ENCODE assay signal across 8 cellular contexts in genomic region chr10:73886085-73886529, GRCh38. TPM values are rescaled to one million over a fixed set of nuclear protein-coding genes. Genes with fewer than 3 reads are reported as not detected.
DNase-seq lines count a peak whose midpoint lies in the region; ATAC-seq and TF ChIP-seq lines count a peak whose summit lies in the region.

No MANE protein-coding gene starts in this region.

- POLR2A ChIA-PET in PC-3 (lab: Charles Lee; ENCODE audit: unreplicated experiment) = interaction anchor here (0.5 to 4.2 kb wide), 9 partner anchors 22 to 193 kb away, joined by 3 to 182 read pairs (median 4); partner anchors contain the start of gene PLAU

- no peak overlapping the region for H3K27ac Mint-ChIP-seq in activated T-helper 1 cell treated with anti-CD3 and anti-CD28 coated beads, Interleukin-12 subunit alpha, Interleukin-12 subunit beta, Interleukin-2, Interleukin-4 antibody, amounts not matched to agents 30 ng/mL and 10 ng/mL and 1 ng/mL, durations not matched to agents 14 hours and 24 hours and 36 hours

- H3K27me3 ChIP-seq in ACC112 (ENCODE audit: insufficient read depth, low read length) (no peaks in the 10 kb centered on the region), PC-3 (ENCODE audit: low read length) (no peaks in the 10 kb centered on the region), neuronal stem cell (ENCODE audit: control insufficient read depth in 3 of 3, insufficient read depth in 3 of 3, low read depth in 1 of 3, low read length in 3 of 3) (peaks cover 0 to 8% (median 0%) of the 10 kb centered on the region in 3 experiments)

- H3K27ac ChIP-seq in ACC112 (ENCODE audit: low read depth, low read length) (peak overlapping the region; percentile 95), PC-3 (ENCODE audit: low read length) (peak overlapping the region; percentile 82), neuronal stem cell (replicated peaks; ENCODE audit: low read length) (no peak overlapping the region)

- H2AK5ac ChIP-seq in neuronal stem cell (ENCODE audit: low read depth, low read length) = no peak overlapping the region

- no peak overlapping the region for H2BK15ac ChIP-seq in neuronal stem cell (ENCODE audit: low read length)

- H3K14ac ChIP-seq in neuronal stem cell (ENCODE audit: low read length) = no peak overlapping the region

- H3K4me3 ChIP-seq in ACC112 (ENCODE audit: low read depth, low read length) = no peak overlapping the region
- H3K4me3 ChIP-seq in PC-3 (ENCODE audit: low read length) = no peak overlapping the region
- H3K4me3 ChIP-seq in neuronal stem cell (ENCODE audit: low read length in 2 of 2) = no peak overlapping the region

- H3F3A ChIP-seq in PC-3 (ENCODE audit: low read length, unreplicated experiment) = peaks cover 28% of the 10 kb centered on the region

- CTCF ChIA-PET in PC-3 (lab: Charles Lee) = interaction anchor here (0.5 to 4.4 kb wide), 33 partner anchors 8 to 290 kb away, joined by 3 to 317 read pairs (median 6); partner anchors contain the start of genes PLAU and VCL

- H3K9ac ChIP-seq in PC-3 (ENCODE audit: low read length) (peak overlapping the region; percentile 77), neuronal stem cell (ENCODE audit: low read depth, low read length, poor library complexity) (no peak overlapping the region)

- peak overlapping the region; percentile 33 for H2AFZ ChIP-seq in ACC112 (ENCODE audit: low read length, unreplicated experiment)
- peak overlapping the region; percentile 9; the same call in 1 of the 2 replicates for H2AFZ ChIP-seq in PC-3 (ENCODE audit: low read length)
- peak overlapping the region; percentile 21 for H2AFZ ChIP-seq in neuronal stem cell (ENCODE audit: low read length)

- no peaks in the 10 kb centered on the region for H3K9me3 Mint-ChIP-seq in activated T-helper 1 cell treated with anti-CD3 and anti-CD28 coated beads, Interleukin-12 subunit alpha, Interleukin-12 subunit beta, Interleukin-2, Interleukin-4 antibody, amounts not matched to agents 30 ng/mL and 10 ng/mL and 1 ng/mL, durations not matched to agents 14 hours and 24 hours and 36 hours

- no peak overlapping the region for H4K8ac ChIP-seq in neuronal stem cell (ENCODE audit: low read depth, low read length)

- H3K79me1 ChIP-seq in neuronal stem cell (ENCODE audit: low read depth, low read length) = no peaks in the 10 kb centered on the region

- H3K27me3 Mint-ChIP-seq in activated T-helper 1 cell treated with anti-CD3 and anti-CD28 coated beads, Interleukin-12 subunit alpha, Interleukin-12 subunit beta, Interleukin-2, Interleukin-4 antibody, amounts not matched to agents 30 ng/mL and 10 ng/mL and 1 ng/mL, durations not matched to agents 14 hours and 24 hours and 36 hours (ENCODE audit: insufficient read depth) = peaks cover 7% of the 10 kb centered on the region

- peak; percentile 81 for TF ChIP-seq CTCF in GM13976 (IDR thresholded peaks at IDR 0.05; ENCODE audit: borderline replicate concordance, control extremely low read depth, extremely low read depth, insufficient read depth, missing control alignments)
- no peak for TF ChIP-seq CTCF in PC-3 (conservative IDR thresholded peaks at IDR 0.05; ENCODE audit: low read depth, low read length)

- H3K4me1 ChIP-seq in ACC112 (ENCODE audit: control insufficient read depth, insufficient read depth, low read length, unreplicated experiment) (peaks cover 34% of the 10 kb centered on the region), PC-3 (ENCODE audit: insufficient read depth, low read length) (peaks cover 57% of the 10 kb centered on the region), neuronal stem cell (ENCODE audit: control insufficient read depth in 2 of 2, insufficient read depth in 1 of 2, low read depth in 1 of 2, low read length in 2 of 2) (peaks cover 4 to 9% of the 10 kb centered on the region in 2 donors)

- H2BK120ac ChIP-seq in neuronal stem cell (ENCODE audit: low read depth, low read length) = no peak overlapping the region

- H3K4me3 Mint-ChIP-seq in activated T-helper 1 cell treated with anti-CD3 and anti-CD28 coated beads, Interleukin-12 subunit alpha, Interleukin-12 subunit beta, Interleukin-2, Interleukin-4 antibody, amounts not matched to agents 30 ng/mL and 10 ng/mL and 1 ng/mL, durations not matched to agents 14 hours and 24 hours and 36 hours = no peak overlapping the region

- H4K91ac ChIP-seq in neuronal stem cell (ENCODE audit: low read depth, low read length, poor library complexity) = no peak overlapping the region

- intact Hi-C loops in PC-3 (cut with micrococcal nuclease) = loop anchor here (1.0 to 5.0 kb wide), 8 partner anchors 55 to 346 kb away; no protein-coding TSS in a partner anchor
- intact Hi-C loops in activated T-helper 1 cell treated with anti-CD3 and anti-CD28 coated beads, Interleukin-12 subunit alpha, Interleukin-12 subunit beta, Interleukin-2, Interleukin-4 antibody, amounts not matched to agents 30 ng/mL and 10 ng/mL and 1 ng/mL, durations not matched to agents 14 hours and 24 hours and 36 hours (cut with micrococcal nuclease) = loop anchor here (1.0 to 2.0 kb wide), 7 partner anchors 23 to 348 kb away; no protein-coding TSS in a partner anchor

- H3K4ac ChIP-seq in neuronal stem cell (ENCODE audit: low read length) = no peak overlapping the region

- H3K9me2 ChIP-seq in PC-3 (replicated peaks; ENCODE audit: low read length) = no peaks in the 10 kb centered on the region

- in situ Hi-C loops in GM13976 (cut with MboI; ENCODE audit: low sequenced_read_pairs, unreplicated experiment) = loop anchor here (25.0 kb wide), 1 partner anchor 201 kb away; no protein-coding TSS in a partner anchor

- H2BK5ac ChIP-seq in neuronal stem cell (ENCODE audit: low read length) = no peak overlapping the region

- no CpG with 5 or more reads among the region's 5 CpGs for WGBS in neuronal stem cell (ENCODE audit: extremely low coverage in 2 of 2, insufficient read length in 2 of 2, insufficient replicate concordance in 1 of 2), 2 donors

- no peak overlapping the region for H3K23ac ChIP-seq in neuronal stem cell (ENCODE audit: low read depth, low read length, poor library complexity)

- no peak overlapping the region for H2BK12ac ChIP-seq in neuronal stem cell (ENCODE audit: low read length)

- no peak overlapping the region for H3K18ac ChIP-seq in neuronal stem cell (ENCODE audit: low read length)

- DNase-seq in GM13976 (ENCODE audit: low spot score) (peak; percentile 83), PC-3 (peak; percentile 100), fibroblast of peridontal ligament (ENCODE audit: extremely low read depth) (peak; percentile 89), neuronal stem cell (ENCODE audit: low spot score) (peak; percentile 62), superior temporal gyrus (ENCODE audit: extremely low spot score) (peak; percentile 82)
- DNase-seq in activated T-helper 1 cell treated with anti-CD3 and anti-CD28 coated beads, Interleukin-12 subunit alpha, Interleukin-12 subunit beta, Interleukin-2, Interleukin-4 antibody, amounts not matched to agents 30 ng/mL and 10 ng/mL and 1 ng/mL, durations not matched to agents 14 hours and 24 hours and 36 hours (ENCODE audit: low spot score) = peak; percentile 49

- H3K4me1 Mint-ChIP-seq in activated T-helper 1 cell treated with anti-CD3 and anti-CD28 coated beads, Interleukin-12 subunit alpha, Interleukin-12 subunit beta, Interleukin-2, Interleukin-4 antibody, amounts not matched to agents 30 ng/mL and 10 ng/mL and 1 ng/mL, durations not matched to agents 14 hours and 24 hours and 36 hours (ENCODE audit: low read depth) = peaks cover 28% of the 10 kb centered on the region

- H3K36me3 ChIP-seq in ACC112 (ENCODE audit: insufficient read depth, low read length) (no peaks in the 10 kb centered on the region), PC-3 (ENCODE audit: low read depth, low read length) (no peaks in the 10 kb centered on the region), neuronal stem cell (replicated peaks in 1 of 2; ENCODE audit: control insufficient read depth in 2 of 2, insufficient read depth in 2 of 2, low read length in 2 of 2) (no peaks in the 10 kb centered on the region)

- H3K36me3 Mint-ChIP-seq in activated T-helper 1 cell treated with anti-CD3 and anti-CD28 coated beads, Interleukin-12 subunit alpha, Interleukin-12 subunit beta, Interleukin-2, Interleukin-4 antibody, amounts not matched to agents 30 ng/mL and 10 ng/mL and 1 ng/mL, durations not matched to agents 14 hours and 24 hours and 36 hours (ENCODE audit: low read depth) = no peaks in the 10 kb centered on the region

- H3K4me2 ChIP-seq in PC-3 (ENCODE audit: low read length) (peak overlapping the region; percentile 76), neuronal stem cell (ENCODE audit: insufficient read depth, low read length, poor library complexity, severe bottlenecking) (no peak overlapping the region)

- H4K20me1 ChIP-seq in PC-3 (ENCODE audit: low read length) = no peaks in the 10 kb centered on the region

- H3K79me2 ChIP-seq in ACC112 (ENCODE audit: control insufficient read depth, insufficient read depth, low read length, unreplicated experiment) = no peaks in the 10 kb centered on the region
- no peaks in the 10 kb centered on the region for H3K79me2 ChIP-seq in PC-3 (ENCODE audit: low read length)

- no TSS peak for BruUV-seq in PC-3 (replicated peaks; lab: Mats Ljungman, UMichigan)

- ATAC-seq in HG03442 (IDR thresholded peaks at IDR 0.05; ENCODE audit: unreplicated experiment) (peak; percentile 61), PC-3 (peak; percentile 49)

- no peaks in the 10 kb centered on the region for H3K9me3 ChIP-seq in PC-3 (ENCODE audit: low read length)
- no peaks in the 10 kb centered on the region for H3K9me3 ChIP-seq in neuronal stem cell (replicated peaks in 1 of 2; ENCODE audit: control insufficient read depth in 2 of 2, insufficient read depth in 1 of 2, low read depth in 1 of 2, low read length in 2 of 2)

RNA-seq across cellular contexts. Expression of gene CAMK2G, which starts 11.8 kb away (rescaled TPM):
- 170 and 179 TPM in 2 replicates for total RNA-seq in PC-3 (2014; rRNA removed)
- 15.9 and 18.7 TPM in 2 replicates for total RNA-seq in activated T-helper 1 cell treated with anti-CD3 and anti-CD28 coated beads, Interleukin-12 subunit alpha, Interleukin-12 subunit beta, Interleukin-2, Interleukin-4 antibody, amounts not matched to agents 30 ng/mL and 10 ng/mL and 1 ng/mL, durations not matched to agents 14 hours and 24 hours and 36 hours
- polyA plus RNA-seq in neuronal stem cell (2013, experiment 1 of 2) = 30.5 TPM
- 31.7 TPM for polyA plus RNA-seq in neuronal stem cell (2013, experiment 2 of 2)

RNA-seq across cellular contexts. Expression of gene PLAU, which starts 24.8 kb away (rescaled TPM):
- 1,570 and 1,582 TPM in 2 replicates for total RNA-seq in PC-3 (2014; rRNA removed)
- total RNA-seq in activated T-helper 1 cell treated with anti-CD3 and anti-CD28 coated beads, Interleukin-12 subunit alpha, Interleukin-12 subunit beta, Interleukin-2, Interleukin-4 antibody, amounts not matched to agents 30 ng/mL and 10 ng/mL and 1 ng/mL, durations not matched to agents 14 hours and 24 hours and 36 hours = 0.37 and 0.60 TPM in 2 replicates
- polyA plus RNA-seq in neuronal stem cell (2013, experiment 1 of 2) = 8.0 TPM
- 7.7 TPM for polyA plus RNA-seq in neuronal stem cell (2013, experiment 2 of 2)

Comparison
In these comparisons a context has a peak if more than half of its experiments do, and no peak if none do; other contexts are left out.
1. DNase-seq: peak in every context shown above with its lines; median percentile 100 in PC-3; 89 in fibroblast of peridontal ligament; 83 in GM13976; 82 in superior temporal gyrus; 62 in neuronal stem cell; 49 in activated T-helper 1 cell treated with anti-CD3 and anti-CD28 coated beads, Interleukin-12 subunit alpha, Interleukin-12 subunit beta, Interleukin-2, Interleukin-4 antibody, amounts not matched to agents 30 ng/mL and 10 ng/mL and 1 ng/mL, durations not matched to agents 14 hours and 24 hours and 36 hours.
2. RNA of gene PLAU, which starts 24.8 kb away (total RNA-seq): 1,570 to 1,582 TPM in PC-3; 0.37 to 0.60 TPM in activated T-helper 1 cell treated with anti-CD3 and anti-CD28 coated beads, Interleukin-12 subunit alpha, Interleukin-12 subunit beta, Interleukin-2, Interleukin-4 antibody, amounts not matched to agents 30 ng/mL and 10 ng/mL and 1 ng/mL, durations not matched to agents 14 hours and 24 hours and 36 hours; every median in the first group is over 100 times any median in the second.
3. Peak in every context shown above with its lines, with median percentiles within 50 percentile points of each other: H2AFZ ChIP-seq.